8 cellular contexts compared by ENCODE assay signal in genomic region chr6:166956444-166957086, GRCh38. TPM values are rescaled to one million over a fixed set of nuclear protein-coding genes. Genes with fewer than 3 reads are reported as not detected.
DNase-seq lines count a peak whose midpoint lies in the region; ATAC-seq, FAIRE-seq and TF ChIP-seq lines count a peak whose summit lies in the region.

A gene with protein sequence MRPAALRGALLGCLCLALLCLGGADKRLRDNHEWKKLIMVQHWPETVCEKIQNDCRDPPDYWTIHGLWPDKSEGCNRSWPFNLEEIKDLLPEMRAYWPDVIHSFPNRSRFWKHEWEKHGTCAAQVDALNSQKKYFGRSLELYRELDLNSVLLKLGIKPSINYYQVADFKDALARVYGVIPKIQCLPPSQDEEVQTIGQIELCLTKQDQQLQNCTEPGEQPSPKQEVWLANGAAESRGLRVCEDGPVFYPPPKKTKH (minus strand): TSS chr6:166956550. CDS start chr6:166956182, 368 bp downstream.

- CTCF ChIA-PET in PC-3 (lab: Charles Lee), result interaction anchor here (1.0 kb wide), 1 partner anchor 23 kb away, joined by 3 read pairs; no protein-coding TSS in a partner anchor

- TF ChIP-seq CTCF in D721Med (IDR thresholded peaks at IDR 0.05; ENCODE audit: insufficient read depth, missing control alignments) (no peak), PC-3 (conservative IDR thresholded peaks at IDR 0.05; ENCODE audit: low read depth, low read length) (no peak)

- peak within 1 kb of the TSS; percentile 85 for H3K4me3 ChIP-seq in PC-3 (ENCODE audit: low read length)
- peak within 1 kb of the TSS; percentile 89 for H3K4me3 ChIP-seq in mucosa of rectum (ENCODE audit: low read length in 2 of 2)

- H3K27ac ChIP-seq in PC-3 (ENCODE audit: low read length) (no peak within 1 kb of the TSS), epithelial cell of prostate (peak within 1 kb of the TSS; percentile 31), mucosa of rectum (ENCODE audit: low read depth in 2 of 2, low read length in 2 of 2) (peak within 1 kb of the TSS; percentile 98 to 99)

- no peaks in the 10 kb centered on the region for H3K9me2 ChIP-seq in PC-3 (replicated peaks; ENCODE audit: low read length)

- H3K4me1 ChIP-seq in PC-3 (ENCODE audit: insufficient read depth, low read length) (peaks cover 7% of the 10 kb centered on the region), mucosa of rectum (ENCODE audit: control insufficient read depth in 2 of 2, insufficient read depth in 2 of 2, low read length in 2 of 2) (peaks cover 22 to 25% of the 10 kb centered on the region in 2 donors)

- no peaks in the 10 kb centered on the region for H3F3A ChIP-seq in PC-3 (ENCODE audit: low read length, unreplicated experiment)

- FAIRE-seq in D721Med (lab: Jason Lieb, UNC), result no peak

- 0 out of 2 replicates have a peak, but pooled peaks cover 6% of the 10 kb centered on the region for H3K79me2 ChIP-seq in PC-3 (ENCODE audit: low read length)

- BruUV-seq in PC-3 (replicated peaks; lab: Mats Ljungman, UMichigan), result no TSS peak

- intact Hi-C loops in PC-3 (cut with micrococcal nuclease), result loop anchor here (2.0 to 10.0 kb wide), 2 partner anchors 42 to 332 kb away; partner anchors contain the start of genes CEP43 and RPS6KA2

- no peaks in the 10 kb centered on the region for H4K20me1 ChIP-seq in PC-3 (ENCODE audit: low read length)

- H3K9ac ChIP-seq in PC-3 (ENCODE audit: low read length) (peak within 1 kb of the TSS; percentile 71), mucosa of rectum (ENCODE audit: low read depth in 1 of 2, low read length in 2 of 2) (peak within 1 kb of the TSS; percentile 90 to 92)

- peak; percentile 73 for DNase-seq in D721Med (ENCODE audit: insufficient read length, low spot score)
- DNase-seq in HuH-7 (ENCODE audit: low spot score), result peak; percentile 94
- peak; percentile 83 for DNase-seq in PC-3
- peak; percentile 99 for DNase-seq in activated T-cell treated with anti-CD3 and anti-CD28 coated beads for 48 hours (ENCODE audit: low read depth)
- DNase-seq in epithelial cell of prostate (ENCODE audit: low read depth, low spot score), result peak; percentile 51
- DNase-seq in stimulated activated CD8-positive, alpha-beta memory T cell treated with anti-CD3 and anti-CD28 coated beads, Interleukin-4, amount 100 ng/mL, for 4 hours (ENCODE audit: low read depth in 2 of 2, low spot score in 1 of 2), result peak; percentile 92 to 99

- peak; percentile 68 for ATAC-seq in GM21515 (IDR thresholded peaks at IDR 0.05; ENCODE audit: unreplicated experiment)
- peak; percentile 86 for ATAC-seq in PC-3

- H3K9me3 ChIP-seq in PC-3 (ENCODE audit: low read length) (no peaks in the 10 kb centered on the region), mucosa of rectum (ENCODE audit: control insufficient read depth in 2 of 2, low read length in 2 of 2) (no peaks in the 10 kb centered on the region)

- H3K36me3 ChIP-seq in PC-3 (ENCODE audit: low read depth, low read length) (no peaks in the 10 kb centered on the region), mucosa of rectum (ENCODE audit: control insufficient read depth in 2 of 2, insufficient read depth in 2 of 2, low read length in 2 of 2) (peaks cover 0 to 11% of the 10 kb centered on the region in 2 donors)

- H2AFZ ChIP-seq in PC-3 (ENCODE audit: low read length), result peak within 1 kb of the TSS; percentile 97

- H3K27me3 ChIP-seq in PC-3 (ENCODE audit: low read length) (no peaks in the 10 kb centered on the region), mucosa of rectum (ENCODE audit: control insufficient read depth in 2 of 2, insufficient read depth in 2 of 2, low read length in 2 of 2) (no peaks in the 10 kb centered on the region)

- POLR2A ChIA-PET in PC-3 (lab: Charles Lee; ENCODE audit: unreplicated experiment), result interaction anchor here (0.6 kb wide), 2 partner anchors 28 to 220 kb away, joined by 4 to 5 read pairs; no protein-coding TSS in a partner anchor

- H3K4me2 ChIP-seq in PC-3 (ENCODE audit: low read length), result peak within 1 kb of the TSS; percentile 97

RNA-seq across cellular contexts. Expression of the gene that starts here (rescaled TPM):
- total RNA-seq in PC-3 (2014; rRNA removed), result 51.8 and 77.4 TPM in 2 replicates
